Comparison of ENCODE assay signal across 8 cellular contexts in the genomic region with DNA sequence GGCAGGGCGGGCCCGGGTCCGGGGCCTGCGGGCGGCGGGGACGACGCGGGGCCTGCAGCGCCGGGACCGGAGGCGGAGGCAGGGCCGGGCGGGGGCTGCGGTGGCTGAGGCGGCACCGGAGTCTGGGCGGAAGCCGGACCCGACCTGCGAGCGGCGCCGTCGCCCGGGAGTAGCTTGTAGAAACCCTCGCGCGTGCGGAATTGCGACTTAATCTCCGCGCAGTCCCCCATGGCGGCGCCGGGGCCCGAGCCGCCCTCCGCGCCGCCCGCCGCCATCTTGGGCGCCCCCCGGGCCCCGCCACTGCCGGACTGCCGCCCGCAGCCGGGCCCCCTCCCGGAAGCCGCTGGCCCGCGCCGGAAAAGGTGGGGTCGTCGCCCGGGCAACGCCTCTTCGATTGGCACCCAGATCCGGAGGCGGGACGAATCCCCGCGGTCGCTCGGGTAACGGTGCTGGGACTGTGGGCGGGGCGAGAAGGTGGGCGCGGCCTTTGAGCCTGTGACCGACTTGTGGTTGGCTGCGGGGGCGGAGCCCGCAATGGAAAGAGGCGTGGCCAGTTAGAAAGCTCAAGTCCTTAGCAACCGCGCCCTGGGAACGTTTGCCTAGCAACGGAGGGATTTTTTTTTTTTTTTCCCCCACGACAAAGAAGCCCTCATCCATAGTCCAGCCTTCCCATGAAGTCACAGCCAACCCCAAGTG. TPM values are rescaled to one million over a fixed set of nuclear protein-coding genes. Genes with fewer than 3 reads are reported as not detected.
DNase-seq lines count a peak whose midpoint lies in the region; ATAC-seq and TF ChIP-seq lines count a peak whose summit lies in the region.

A gene with protein sequence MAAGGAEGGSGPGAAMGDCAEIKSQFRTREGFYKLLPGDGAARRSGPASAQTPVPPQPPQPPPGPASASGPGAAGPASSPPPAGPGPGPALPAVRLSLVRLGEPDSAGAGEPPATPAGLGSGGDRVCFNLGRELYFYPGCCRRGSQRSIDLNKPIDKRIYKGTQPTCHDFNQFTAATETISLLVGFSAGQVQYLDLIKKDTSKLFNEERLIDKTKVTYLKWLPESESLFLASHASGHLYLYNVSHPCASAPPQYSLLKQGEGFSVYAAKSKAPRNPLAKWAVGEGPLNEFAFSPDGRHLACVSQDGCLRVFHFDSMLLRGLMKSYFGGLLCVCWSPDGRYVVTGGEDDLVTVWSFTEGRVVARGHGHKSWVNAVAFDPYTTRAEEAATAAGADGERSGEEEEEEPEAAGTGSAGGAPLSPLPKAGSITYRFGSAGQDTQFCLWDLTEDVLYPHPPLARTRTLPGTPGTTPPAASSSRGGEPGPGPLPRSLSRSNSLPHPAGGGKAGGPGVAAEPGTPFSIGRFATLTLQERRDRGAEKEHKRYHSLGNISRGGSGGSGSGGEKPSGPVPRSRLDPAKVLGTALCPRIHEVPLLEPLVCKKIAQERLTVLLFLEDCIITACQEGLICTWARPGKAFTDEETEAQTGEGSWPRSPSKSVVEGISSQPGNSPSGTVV (minus strand): TSS at position 364 of the 696 bp plus-strand sequence. CDS start 89 bp downstream, at position 275.

- peaks cover 19% of the 10 kb centered on the region for H3K27me3 ChIP-seq in BLaER1
- no peaks in the 10 kb centered on the region for H3K27me3 ChIP-seq in liver (ENCODE audit: control insufficient read depth in 4 of 4, insufficient read depth in 4 of 4, low read length in 3 of 4)

- H3K27ac ChIP-seq in BLaER1 (peak within 1 kb of the TSS; percentile 91), liver (ENCODE audit: low read depth in 1 of 2, low read length in 2 of 2) (no peak within 1 kb of the TSS)

- peak; percentile 99 for DNase-seq in NCI-H748 (lab: John Stamatoyannopoulos, UW; ENCODE audit: unreplicated experiment)
- peak; percentile 99 for DNase-seq in activated CD4-positive, alpha-beta T cell treated with anti-CD3 and anti-CD28 coated beads, Interleukin-2, amount 50 U/mL, for 4 hours
- peak; percentile 97 to 99 for DNase-seq in dermis microvascular lymphatic vessel endothelial cell (ENCODE audit: low read depth in 2 of 2)
- DNase-seq in stimulated activated CD4-positive, alpha-beta T cell treated with anti-CD3 and anti-CD28 coated beads, Interleukin-4, amount 100 ng/mL, for 24 hours: peak; percentile 100

- TF ChIP-seq RAD21 in liver (IDR thresholded peaks at IDR 0.05): no peak

- no peak for TF ChIP-seq CTCF in liver (IDR thresholded peaks at IDR 0.05; ENCODE audit: low read depth, low read length, missing input control)

- ATAC-seq in GM19328 (IDR thresholded peaks at IDR 0.05; ENCODE audit: unreplicated experiment) (peak; percentile 92), HG03520 (IDR thresholded peaks at IDR 0.05; ENCODE audit: unreplicated experiment) (peak; percentile 91)

- under 1% methylated on average over 83 of the region's 83 CpGs for WGBS in liver

- H3K4me3 ChIP-seq in BLaER1 (peak within 1 kb of the TSS; percentile 92), liver (ENCODE audit: low read depth in 1 of 3, low read length in 3 of 3) (peak within 1 kb of the TSS; percentile 70 to 93 (median 71))

- peaks cover 48% of the 10 kb centered on the region for H4K20me1 ChIP-seq in BLaER1

- H3K9ac ChIP-seq in BLaER1 (peak within 1 kb of the TSS; percentile 89), liver (ENCODE audit: low read depth in 1 of 2, low read length in 2 of 2) (no peak within 1 kb of the TSS)

- peak within 1 kb of the TSS; percentile 95 for H3K4me2 ChIP-seq in BLaER1

- H3K36me3 ChIP-seq in BLaER1 (peaks cover 24% of the 10 kb centered on the region), liver (ENCODE audit: control insufficient read depth in 4 of 4, insufficient read depth in 3 of 4, low read depth in 1 of 4, low read length in 3 of 4) (peaks cover 0 to 16% (median 4%) of the 10 kb centered on the region in 4 donors)

- H3K4me1 ChIP-seq in BLaER1 (peaks cover 35% of the 10 kb centered on the region), liver (ENCODE audit: control insufficient read depth in 4 of 4, insufficient read depth in 4 of 4, low read length in 3 of 4) (peaks cover 0 to 14% (median 13%) of the 10 kb centered on the region in 4 donors)

- H3K9me3 ChIP-seq in BLaER1: no peaks in the 10 kb centered on the region
- H3K9me3 ChIP-seq in liver (ENCODE audit: control insufficient read depth in 4 of 4, low read length in 3 of 4): no peaks in the 10 kb centered on the region

TF ChIP-seq in liver, 16 proteins besides CTCF, POLR2A, EP300 and RAD21:
- TF ChIP-seq EGR1 (IDR thresholded peaks at IDR 0.05; ENCODE audit: low read depth in 2 of 2) (peak; percentile 97 to 99), GABPA (IDR thresholded peaks at IDR 0.05 in 1 of 2, conservative IDR thresholded peaks at IDR 0.05 in 1 of 2) (peak in 1 of 2 donors; percentile 88), HNF4A (conservative IDR thresholded peaks at IDR 0.05) (no peak), YY1 (IDR thresholded peaks at IDR 0.05) (peak; percentile 44), SP1 (IDR thresholded peaks at IDR 0.05) (peak; percentile 69)
- TF ChIP-seq, protein P1, sequence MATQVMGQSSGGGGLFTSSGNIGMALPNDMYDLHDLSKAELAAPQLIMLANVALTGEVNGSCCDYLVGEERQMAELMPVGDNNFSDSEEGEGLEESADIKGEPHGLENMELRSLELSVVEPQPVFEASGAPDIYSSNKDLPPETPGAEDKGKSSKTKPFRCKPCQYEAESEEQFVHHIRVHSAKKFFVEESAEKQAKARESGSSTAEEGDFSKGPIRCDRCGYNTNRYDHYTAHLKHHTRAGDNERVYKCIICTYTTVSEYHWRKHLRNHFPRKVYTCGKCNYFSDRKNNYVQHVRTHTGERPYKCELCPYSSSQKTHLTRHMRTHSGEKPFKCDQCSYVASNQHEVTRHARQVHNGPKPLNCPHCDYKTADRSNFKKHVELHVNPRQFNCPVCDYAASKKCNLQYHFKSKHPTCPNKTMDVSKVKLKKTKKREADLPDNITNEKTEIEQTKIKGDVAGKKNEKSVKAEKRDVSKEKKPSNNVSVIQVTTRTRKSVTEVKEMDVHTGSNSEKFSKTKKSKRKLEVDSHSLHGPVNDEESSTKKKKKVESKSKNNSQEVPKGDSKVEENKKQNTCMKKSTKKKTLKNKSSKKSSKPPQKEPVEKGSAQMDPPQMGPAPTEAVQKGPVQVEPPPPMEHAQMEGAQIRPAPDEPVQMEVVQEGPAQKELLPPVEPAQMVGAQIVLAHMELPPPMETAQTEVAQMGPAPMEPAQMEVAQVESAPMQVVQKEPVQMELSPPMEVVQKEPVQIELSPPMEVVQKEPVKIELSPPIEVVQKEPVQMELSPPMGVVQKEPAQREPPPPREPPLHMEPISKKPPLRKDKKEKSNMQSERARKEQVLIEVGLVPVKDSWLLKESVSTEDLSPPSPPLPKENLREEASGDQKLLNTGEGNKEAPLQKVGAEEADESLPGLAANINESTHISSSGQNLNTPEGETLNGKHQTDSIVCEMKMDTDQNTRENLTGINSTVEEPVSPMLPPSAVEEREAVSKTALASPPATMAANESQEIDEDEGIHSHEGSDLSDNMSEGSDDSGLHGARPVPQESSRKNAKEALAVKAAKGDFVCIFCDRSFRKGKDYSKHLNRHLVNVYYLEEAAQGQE (IDR thresholded peaks at IDR 0.05): no peak

RNA-seq across cellular contexts. Expression of the gene that starts here (rescaled TPM):
- total RNA-seq in dermis microvascular lymphatic vessel endothelial cell (15.8 and 22.3 TPM in 2 replicates), liver (10 to 100 TPM; 11.3 to 14.6 TPM)
- polyA plus RNA-seq in liver: 1 to 10 TPM; 3.7 to 6.5 TPM
